Comparison of ENCODE assay signal across 10 cellular contexts in the genomic region with DNA sequence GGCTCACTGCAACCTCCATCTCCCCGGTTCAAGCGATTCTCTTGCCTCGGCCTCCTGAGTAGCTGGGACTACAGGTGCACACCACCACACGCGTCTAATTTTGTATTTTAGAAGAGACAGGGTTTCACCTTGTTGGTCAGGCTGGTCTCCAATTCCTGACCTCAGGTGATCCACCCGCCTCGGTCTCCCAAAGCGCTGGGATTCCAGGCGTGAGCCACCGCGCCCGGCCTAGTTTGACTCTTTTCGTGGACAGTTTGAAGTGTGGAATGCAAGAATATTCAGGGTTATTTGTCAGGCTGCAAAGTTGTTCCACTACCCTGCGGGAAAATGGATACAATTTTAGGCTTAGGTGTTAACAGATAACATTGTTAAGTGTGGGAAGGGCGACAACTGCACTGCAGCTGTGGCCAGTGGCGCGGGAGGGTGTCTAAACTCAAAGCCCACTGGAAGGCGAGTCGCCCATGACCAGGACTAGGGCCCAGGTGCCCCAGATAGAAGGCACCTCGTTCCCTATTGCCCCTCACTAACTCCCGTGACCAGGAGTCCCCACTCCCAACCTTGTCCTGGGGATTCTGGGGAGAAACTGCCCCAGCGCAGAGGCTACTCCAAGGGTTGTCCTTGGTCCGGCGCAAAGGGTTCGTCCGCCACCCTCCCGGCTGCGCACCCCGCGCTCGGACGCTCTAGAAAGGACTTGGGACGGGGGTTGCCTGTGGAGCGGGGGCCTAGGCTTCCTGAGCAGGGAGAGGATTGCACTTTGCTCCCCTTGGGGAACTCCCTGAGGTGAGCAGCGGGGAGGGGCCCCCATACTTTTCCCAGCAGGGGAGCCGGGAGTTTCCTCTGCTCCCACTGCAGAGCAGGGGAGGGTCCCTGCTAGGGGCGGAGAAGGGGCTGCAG. TPM values are rescaled to one million over a fixed set of nuclear protein-coding genes. Genes with fewer than 3 reads are reported as not detected.
DNase-seq lines count a peak whose midpoint lies in the region; ATAC-seq and TF ChIP-seq lines count a peak whose summit lies in the region.
"Had no signal": no experiment of that assay in that cellular context is flagged by ENCODE, and none has a peak within 500 bp of the region (broad histone marks: within the 10 kb centered on the region; RNA-seq: fewer than 3 reads in every experiment).

No MANE protein-coding gene starts in this region.

- intact Hi-C loops in left ventricle myocardium superior (cut with micrococcal nuclease) (no loop called here), aorta (cut with DNase I) (loop anchor here (5.0 to 10.0 kb wide), 2 partner anchors 75 to 1298 kb away; a partner anchor contains a TSS)
- intact Hi-C loops in naive thymus-derived CD4-positive, alpha-beta T cell (cut with micrococcal nuclease) = loop anchor here (2.0 to 10.0 kb wide), 6 partner anchors 37 to 1153 kb away; a partner anchor contains a TSS

- POLR2A ChIA-PET in naive thymus-derived CD4-positive, alpha-beta T cell (lab: Charles Lee) = no interaction called here

- peaks cover 0 to 33% of the 10 kb centered on the region in 2 donors for H3K4me1 ChIP-seq in right atrium auricular region
- peaks cover 21 to 25% of the 10 kb centered on the region in 2 donors for H3K4me1 ChIP-seq in naive thymus-derived CD4-positive, alpha-beta T cell (ENCODE audit: control insufficient read depth in 2 of 2, insufficient read depth in 2 of 2, low read length in 2 of 2)
- peaks cover 2 to 5% of the 10 kb centered on the region in 2 donors for H3K4me1 ChIP-seq in aorta (ENCODE audit: control insufficient read depth in 1 of 2, insufficient read depth in 2 of 2, low read length in 2 of 2)

- H3K27me3 ChIP-seq in right atrium auricular region = no peaks in the 10 kb centered on the region
- H3K27me3 ChIP-seq in naive thymus-derived CD4-positive, alpha-beta T cell (ENCODE audit: control insufficient read depth in 2 of 2, insufficient read depth in 2 of 2, low read length in 2 of 2) = no peaks in the 10 kb centered on the region
- no peaks in the 10 kb centered on the region for H3K27me3 ChIP-seq in aorta (ENCODE audit: control insufficient read depth in 1 of 2, insufficient read depth in 2 of 2, low read length in 1 of 2)

- H3K27me3 Mint-ChIP-seq in naive thymus-derived CD4-positive, alpha-beta T cell = peaks cover 0 to 11% (median 0%) of the 10 kb centered on the region in 5 donors

- peaks cover 0 to 9% (median 0%) of the 10 kb centered on the region in 5 donors for H3K36me3 Mint-ChIP-seq in naive thymus-derived CD4-positive, alpha-beta T cell

- peak overlapping the region; percentile 18 to 88 for H3K27ac ChIP-seq in right atrium auricular region
- peak overlapping the region; percentile 24 for H3K27ac ChIP-seq in naive thymus-derived CD4-positive, alpha-beta T cell (ENCODE audit: low read depth, low read length)
- no peak overlapping the region for H3K27ac ChIP-seq in aorta (ENCODE audit: low read depth in 1 of 2, low read length in 2 of 2)

- H3K36me3 ChIP-seq in right atrium auricular region (no peaks in the 10 kb centered on the region), aorta (ENCODE audit: control insufficient read depth in 1 of 2, insufficient read depth in 2 of 2, low read length in 1 of 2) (no peaks in the 10 kb centered on the region)
- H3K36me3 ChIP-seq in naive thymus-derived CD4-positive, alpha-beta T cell (ENCODE audit: control insufficient read depth in 2 of 3, insufficient read depth in 3 of 3, low read length in 3 of 3) = peaks cover 0 to 6% (median 0%) of the 10 kb centered on the region in 3 experiments

- peaks cover 29 to 32% (median 32%) of the 10 kb centered on the region in 7 donors for H3K4me1 Mint-ChIP-seq in naive thymus-derived CD4-positive, alpha-beta T cell

- CTCF ChIA-PET in naive thymus-derived CD4-positive, alpha-beta T cell (lab: Charles Lee) = no interaction called here

- no peaks in the 10 kb centered on the region for H3K9me3 ChIP-seq in right atrium auricular region
- H3K9me3 ChIP-seq in naive thymus-derived CD4-positive, alpha-beta T cell (ENCODE audit: control insufficient read depth in 2 of 3, low read length in 3 of 3) = no peaks in the 10 kb centered on the region
- no peaks in the 10 kb centered on the region for H3K9me3 ChIP-seq in aorta (ENCODE audit: control insufficient read depth, low read length)

- TF ChIP-seq CTCF in right atrium auricular region (IDR thresholded peaks at IDR 0.05) = no peak
- no peak for TF ChIP-seq CTCF in choroid plexus epithelial cell (conservative IDR thresholded peaks at IDR 0.05; ENCODE audit: low read depth, low read length)

- H3K4me3 Mint-ChIP-seq in naive thymus-derived CD4-positive, alpha-beta T cell = peak overlapping the region; percentile 60 to 96 (median 88)

- ATAC-seq in left ventricle myocardium superior (no peak), aorta (ENCODE audit: low FRiP score) (peak; percentile 31)
- ATAC-seq in naive thymus-derived CD4-positive, alpha-beta T cell = no peak

- no peaks in the 10 kb centered on the region for H3K9me3 Mint-ChIP-seq in naive thymus-derived CD4-positive, alpha-beta T cell

- DNase-seq in right atrium auricular region (ENCODE audit: low spot score) = no peak
- DNase-seq in left ventricle myocardium superior = no peak
- no peak for DNase-seq in choroid plexus epithelial cell (ENCODE audit: low read depth)
- DNase-seq in naive thymus-derived CD4-positive, alpha-beta T cell = no peak
- no peak for DNase-seq in aorta
- no peak for DNase-seq in NCI-H748 treated with DMSO at 0.1 percent for 48 hours (lab: John Stamatoyannopoulos, UW)
- DNase-seq in cerebellum (ENCODE audit: low spot score) = no peak
- no peak for DNase-seq in NCI-H774 (lab: John Stamatoyannopoulos, UW)
- DNase-seq: hippocampal formation, NCI-H187 had no signal

- H3K27ac Mint-ChIP-seq in naive thymus-derived CD4-positive, alpha-beta T cell = peak overlapping the region in 6 of 9 donors; percentile 28 to 76 (median 56)

- WGBS in aorta, 2 donors = 66 to 74% methylated on average over 37 of the region's 37 CpGs

- peak overlapping the region in 1 of 2 donors; percentile 85 for H3K4me3 ChIP-seq in right atrium auricular region
- H3K4me3 ChIP-seq in choroid plexus epithelial cell (ENCODE audit: low read depth, low read length) = peak overlapping the region; percentile 94
- no peak overlapping the region for H3K4me3 ChIP-seq in naive thymus-derived CD4-positive, alpha-beta T cell (ENCODE audit: low read length)
- H3K4me3 ChIP-seq in aorta (ENCODE audit: low read length in 2 of 2) = no peak overlapping the region

RNA-seq across cellular contexts. Expression of a gene that starts 1.1 kb away (rescaled TPM):
- total RNA-seq in right atrium auricular region (100 to 1,000 TPM; 234 to 282 TPM), left ventricle myocardium superior (360 TPM), aorta (100 to 1,000 TPM; 292 to 399 TPM), cerebellum (20.1 TPM)
- 100 to 1,000 TPM; 112 to 293 (median 181) TPM for total RNA-seq in naive thymus-derived CD4-positive, alpha-beta T cell
- 100 to 1,000 TPM; 151 to 153 TPM for polyA plus RNA-seq in naive thymus-derived CD4-positive, alpha-beta T cell
- polyA plus RNA-seq in aorta = 100 to 1,000 TPM; 416 TPM

Comparison
In these comparisons a context has a peak if more than half of its experiments do, and no peak if none do; other contexts are left out.
1. H3K27ac ChIP-seq: peak in right atrium auricular region (2 of 2) and naive thymus-derived CD4-positive, alpha-beta T cell (single experiment); none in aorta (0 of 2).